1 cellular context compared by ENCODE assay signal in genomic region chr6:108686896-108687295, GRCh38.
TF ChIP-seq lines count a peak whose summit lies in the region.

No MANE protein-coding gene starts in this region.

TF ChIP-seq in GM23338, 12 proteins besides CTCF, POLR2A, EP300 and RAD21 (continued from another document):
- TF ChIP-seq ZNF462 (CRISPR knock-in tag; IDR thresholded peaks at IDR 0.05): no peak
- no peak for TF ChIP-seq POLR2AphosphoS5 (IDR thresholded peaks at IDR 0.05; ENCODE audit: low read depth)
